ENCODE assay signal across 8 cellular contexts in genomic region chr2:86249176-86249842, GRCh38. TPM values are rescaled to one million over a fixed set of nuclear protein-coding genes. Genes with fewer than 3 reads are reported as not detected.
DNase-seq lines count a peak whose midpoint lies in the region; ATAC-seq and FAIRE-seq lines count a peak whose summit lies in the region.

No MANE protein-coding gene starts in this region.

- FAIRE-seq in GM18507 (lab: Jason Lieb, UNC): peak; percentile 15

- H3K27me3 Mint-ChIP-seq in activated T-helper 2 cell treated with anti-CD3 and anti-CD28 coated beads, Interferon-gamma antibody, Interleukin-2, Interleukin-4, amounts not matched to agents 10 μg/mL and 5 μg/mL and 100 μg/mL, durations not matched to agents 14 hours and 24 hours and 36 hours (ENCODE audit: low read depth): peaks cover 8% of the 10 kb centered on the region

- peak; percentile 35 for ATAC-seq in HG03196 (IDR thresholded peaks at IDR 0.05; ENCODE audit: unreplicated experiment)
- ATAC-seq in GM18520 (IDR thresholded peaks at IDR 0.05; ENCODE audit: unreplicated experiment): no peak

- H3K27ac Mint-ChIP-seq in activated T-helper 2 cell treated with anti-CD3 and anti-CD28 coated beads, Interferon-gamma antibody, Interleukin-2, Interleukin-4, amounts not matched to agents 10 μg/mL and 5 μg/mL and 100 μg/mL, durations not matched to agents 14 hours and 24 hours and 36 hours: no peak overlapping the region

- H3K36me3 Mint-ChIP-seq in activated T-helper 2 cell treated with anti-CD3 and anti-CD28 coated beads, Interferon-gamma antibody, Interleukin-2, Interleukin-4, amounts not matched to agents 10 μg/mL and 5 μg/mL and 100 μg/mL, durations not matched to agents 14 hours and 24 hours and 36 hours (ENCODE audit: low read depth): no peaks in the 10 kb centered on the region

- no peaks in the 10 kb centered on the region for H3K4me1 Mint-ChIP-seq in activated T-helper 2 cell treated with anti-CD3 and anti-CD28 coated beads, Interferon-gamma antibody, Interleukin-2, Interleukin-4, amounts not matched to agents 10 μg/mL and 5 μg/mL and 100 μg/mL, durations not matched to agents 14 hours and 24 hours and 36 hours (ENCODE audit: low read depth)

- no peaks in the 10 kb centered on the region for H3K9me3 Mint-ChIP-seq in activated T-helper 2 cell treated with anti-CD3 and anti-CD28 coated beads, Interferon-gamma antibody, Interleukin-2, Interleukin-4, amounts not matched to agents 10 μg/mL and 5 μg/mL and 100 μg/mL, durations not matched to agents 14 hours and 24 hours and 36 hours

- DNase-seq in GM18507 (ENCODE audit: extremely low spot score, insufficient read length, low read depth) (no peak), SHP77 (lab: John Stamatoyannopoulos, UW) (peak; percentile 83 to 85), kidney glomerular epithelial cell (lab: John Stamatoyannopoulos, UW) (peak; percentile 6), retina (no peak), NCI-H2029 treated with DMSO at 0.1 percent for 48 hours (lab: John Stamatoyannopoulos, UW) (no peak)
- no peak for DNase-seq in activated T-helper 2 cell treated with anti-CD3 and anti-CD28 coated beads, Interferon-gamma antibody, Interleukin-2, Interleukin-4, amounts not matched to agents 10 μg/mL and 5 μg/mL and 100 μg/mL, durations not matched to agents 14 hours and 24 hours and 36 hours (ENCODE audit: low spot score)

- H3K4me3 Mint-ChIP-seq in activated T-helper 2 cell treated with anti-CD3 and anti-CD28 coated beads, Interferon-gamma antibody, Interleukin-2, Interleukin-4, amounts not matched to agents 10 μg/mL and 5 μg/mL and 100 μg/mL, durations not matched to agents 14 hours and 24 hours and 36 hours (ENCODE audit: low read depth): no peak overlapping the region

- intact Hi-C loops in activated T-helper 2 cell treated with anti-CD3 and anti-CD28 coated beads, Interferon-gamma antibody, Interleukin-2, Interleukin-4, amounts not matched to agents 10 μg/mL and 5 μg/mL and 100 μg/mL, durations not matched to agents 14 hours and 24 hours and 36 hours (cut with micrococcal nuclease): no loop called here

RNA-seq across cellular contexts. Expression of gene MRPL35, which starts 50.1 kb away (rescaled TPM):
- 59.8 and 62.9 TPM in 2 replicates for total RNA-seq in activated T-helper 2 cell treated with anti-CD3 and anti-CD28 coated beads, Interferon-gamma antibody, Interleukin-2, Interleukin-4, amounts not matched to agents 10 μg/mL and 5 μg/mL and 100 μg/mL, durations not matched to agents 14 hours and 24 hours and 36 hours

RNA-seq across cellular contexts. Expression of gene IMMT, which starts 54.0 kb away (rescaled TPM):
- 160 and 180 TPM in 2 replicates for total RNA-seq in activated T-helper 2 cell treated with anti-CD3 and anti-CD28 coated beads, Interferon-gamma antibody, Interleukin-2, Interleukin-4, amounts not matched to agents 10 μg/mL and 5 μg/mL and 100 μg/mL, durations not matched to agents 14 hours and 24 hours and 36 hours

Comparison
In these comparisons a context has a peak if more than half of its experiments do, and no peak if none do; other contexts are left out.
1. DNase-seq: peak in SHP77 (2 of 2) and kidney glomerular epithelial cell (single experiment); none in GM18507 (single experiment), retina (single experiment), NCI-H2029 treated with DMSO at 0.1 percent for 48 hours (single experiment) and activated T-helper 2 cell treated with anti-CD3 and anti-CD28 coated beads, Interferon-gamma antibody, Interleukin-2, Interleukin-4, amounts not matched to agents 10 μg/mL and 5 μg/mL and 100 μg/mL, durations not matched to agents 14 hours and 24 hours and 36 hours (single experiment).